25 cellular contexts compared by ENCODE assay signal in the genomic region with DNA sequence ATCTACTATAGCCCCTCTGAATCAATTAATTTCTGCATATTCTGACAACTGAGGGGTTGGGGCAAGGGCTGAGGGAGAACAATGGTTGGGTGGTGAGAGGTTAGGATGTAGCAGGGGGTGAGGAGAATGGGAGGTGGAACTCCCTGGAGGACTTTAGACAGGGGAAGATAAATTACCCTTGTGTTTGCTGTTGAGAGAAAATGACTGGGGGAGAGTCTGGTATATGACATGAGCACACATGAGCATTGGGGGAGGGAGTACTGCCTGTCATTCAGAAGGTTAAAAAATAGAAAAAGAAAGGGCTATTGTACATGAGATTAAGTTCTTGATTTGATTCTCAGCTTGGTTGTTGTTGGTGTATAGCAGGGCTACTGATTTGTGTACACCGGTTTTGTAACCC. TPM values are rescaled to one million over a fixed set of nuclear protein-coding genes. Genes with fewer than 3 reads are reported as not detected.
"Had no signal": no experiment of that assay in that cellular context is flagged by ENCODE, and none has a peak within 500 bp of the region (broad histone marks: within the 10 kb centered on the region; RNA-seq: fewer than 3 reads in every experiment).

No MANE protein-coding gene starts in this region.

- H3K27ac Mint-ChIP-seq: activated CD4-positive, alpha-beta memory T cell treated with anti-CD3 and anti-CD28 coated beads, Interleukin-2, amount 10 ng/mL, durations not matched to agents 7 days and 5 days; activated CD4-positive, alpha-beta T cell treated with anti-CD3 and anti-CD28 coated beads, Interleukin-2, amount 10 ng/mL, durations not matched to agents 24 days and 14 days; activated T-cell treated with anti-CD3 and anti-CD28 coated beads, Interleukin-2, amount 50 U/mL, for 72 hours; dendritic cell treated with granulocyte-macrophage colony-stimulating factor and Interleukin-4, amounts not matched to agents 40 ng/mL and 50 ng/mL, for 4 days; natural killer cell had no signal

- H3K4me3 ChIP-seq: gastrocnemius medialis, left ventricle myocardium inferior, ovary, prostate gland, spleen, testis, uterus had no signal

- H3K4me1 ChIP-seq: gastrocnemius medialis, left ventricle myocardium inferior, prostate gland, spleen, testis, uterus had no signal

- H3K27ac ChIP-seq: brain microvascular endothelial cell, gastrocnemius medialis, left ventricle myocardium inferior, ovary, prostate gland, spleen, testis, uterus, VCaP had no signal

- DNase-seq: activated CD4-positive, alpha-beta memory T cell treated with anti-CD3 and anti-CD28 coated beads, Interleukin-2, amount 10 ng/mL, durations not matched to agents 7 days and 5 days; activated CD4-positive, alpha-beta T cell treated with anti-CD3 and anti-CD28 coated beads, Interleukin-2, amount 10 ng/mL, durations not matched to agents 24 days and 14 days; activated gamma-delta T cell; activated naive CD4-positive, alpha-beta T cell treated with anti-CD3 and anti-CD28 coated beads, Interleukin-2, amount 50 U/mL, for 16 hours; activated T-cell treated with anti-CD3 and anti-CD28 coated beads, Interleukin-2, amount 50 U/mL, for 72 hours; aorta; caudate nucleus; effector CD8-positive, alpha-beta T cell; gastrocnemius medialis; hippocampal formation; kidney glomerular epithelial cell; left ventricle myocardium inferior; midbrain; natural killer cell; ovary; spleen; stimulated activated CD4-positive, alpha-beta T cell treated with anti-CD3 and anti-CD28 coated beads, Interleukin-4, amount 100 ng/mL, for 1 hour; stimulated activated naive CD4-positive, alpha-beta T cell; testis; uterus had no signal

- ATAC-seq: activated CD4-positive, CD25-positive, alpha-beta regulatory T cell treated with anti-CD3 and anti-CD28 coated beads, Interleukin-2, amount 50 U/mL, for 24 hours; activated T-cell treated with anti-CD3 and anti-CD28 coated beads, Interleukin-2, amount 50 U/mL, for 72 hours; gastrocnemius medialis; natural killer cell had no signal

- H3K4me1 Mint-ChIP-seq: activated CD4-positive, alpha-beta memory T cell treated with anti-CD3 and anti-CD28 coated beads, Interleukin-2, amount 10 ng/mL, durations not matched to agents 7 days and 5 days; activated CD4-positive, alpha-beta T cell treated with anti-CD3 and anti-CD28 coated beads, Interleukin-2, amount 10 ng/mL, durations not matched to agents 24 days and 14 days; natural killer cell had no signal

- H3K27me3 ChIP-seq: brain microvascular endothelial cell, gastrocnemius medialis, ovary, spleen, testis, uterus had no signal

- H3K4me3 Mint-ChIP-seq: activated CD4-positive, alpha-beta memory T cell treated with anti-CD3 and anti-CD28 coated beads, Interleukin-2, amount 10 ng/mL, durations not matched to agents 7 days and 5 days; activated CD4-positive, alpha-beta T cell treated with anti-CD3 and anti-CD28 coated beads, Interleukin-2, amount 10 ng/mL, durations not matched to agents 24 days and 14 days; activated T-cell treated with anti-CD3 and anti-CD28 coated beads, Interleukin-2, amount 50 U/mL, for 72 hours; dendritic cell treated with granulocyte-macrophage colony-stimulating factor and Interleukin-4, amounts not matched to agents 40 ng/mL and 50 ng/mL, for 4 days; natural killer cell had no signal

- H3K36me3 ChIP-seq: brain microvascular endothelial cell, gastrocnemius medialis, left ventricle myocardium inferior, ovary, prostate gland, spleen, uterus had no signal

- H3K27me3 Mint-ChIP-seq: activated CD4-positive, alpha-beta memory T cell treated with anti-CD3 and anti-CD28 coated beads, Interleukin-2, amount 10 ng/mL, durations not matched to agents 7 days and 5 days; activated CD4-positive, alpha-beta T cell treated with anti-CD3 and anti-CD28 coated beads, Interleukin-2, amount 10 ng/mL, durations not matched to agents 24 days and 14 days; dendritic cell treated with granulocyte-macrophage colony-stimulating factor and Interleukin-4, amounts not matched to agents 40 ng/mL and 50 ng/mL, for 4 days had no signal

- H3K9me3 ChIP-seq: gastrocnemius medialis, ovary, prostate gland, testis, uterus had no signal

RNA-seq across cellular contexts. Expression of gene PAPPA, which starts 37.2 kb away (rescaled TPM):
- total RNA-seq: activated CD4-positive, alpha-beta memory T cell treated with anti-CD3 and anti-CD28 coated beads, Interleukin-2, amount 10 ng/mL, durations not matched to agents 7 days and 5 days; activated CD4-positive, alpha-beta T cell treated with anti-CD3 and anti-CD28 coated beads, Interleukin-2, amount 10 ng/mL, durations not matched to agents 24 days and 14 days; activated T-cell treated with anti-CD3 and anti-CD28 coated beads, Interleukin-2, amount 50 U/mL, for 72 hours; natural killer cell had no signal
